In the genomic region with DNA sequence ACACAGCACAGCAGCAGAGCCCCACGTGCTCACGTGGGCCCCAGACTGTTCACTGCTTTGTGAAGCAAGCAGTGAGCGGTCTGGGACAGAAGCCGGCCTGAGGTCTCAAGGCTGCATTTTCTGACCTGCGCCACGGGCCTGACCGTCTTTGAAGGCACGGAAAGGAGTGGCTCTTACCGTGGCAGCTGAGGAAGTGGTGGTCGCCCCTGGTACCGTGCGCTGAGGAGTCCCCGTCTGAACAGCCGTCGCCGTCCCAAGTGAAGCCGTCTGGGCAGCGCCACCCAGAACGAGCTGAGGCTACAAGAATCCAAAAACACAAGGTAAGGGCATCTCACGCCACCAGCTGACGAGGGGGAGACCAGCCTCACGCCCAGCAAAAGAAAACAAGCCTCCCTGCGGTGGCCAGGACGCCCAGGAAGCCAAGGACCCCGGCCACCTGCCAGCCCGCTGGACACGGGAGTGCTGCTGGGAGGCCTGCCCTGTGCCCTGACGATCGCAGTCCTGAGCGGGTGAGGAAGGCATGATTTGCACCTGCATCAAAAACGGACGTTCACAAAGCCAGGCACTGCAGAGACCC, we compare ENCODE assay signal across 14 cellular contexts. TPM values are rescaled to one million over a fixed set of nuclear protein-coding genes. Genes with fewer than 3 reads are reported as not detected.
DNase-seq lines count a peak whose midpoint lies in the region; ATAC-seq and TF ChIP-seq lines count a peak whose summit lies in the region.
"Had no signal": no experiment of that assay in that cellular context is flagged by ENCODE, and none has a peak within 500 bp of the region (broad histone marks: within the 10 kb centered on the region; RNA-seq: fewer than 3 reads in every experiment).

No MANE protein-coding gene starts in this region.

- no peak overlapping the region for H2BK15ac ChIP-seq in neuronal stem cell (ENCODE audit: low read length)
- H2BK15ac ChIP-seq in mesendoderm (replicated peaks; ENCODE audit: low read depth) = no peak overlapping the region

- no peak for TF ChIP-seq CTCF in right atrium auricular region (IDR thresholded peaks at IDR 0.05)
- no peak for TF ChIP-seq CTCF in RWPE2 (IDR thresholded peaks at IDR 0.05; ENCODE audit: poor library complexity, severe bottlenecking)

- H3K9ac ChIP-seq in neuronal stem cell (ENCODE audit: low read depth, low read length, poor library complexity) = no peak overlapping the region
- H3K9ac ChIP-seq in mesendoderm (ENCODE audit: low read length) = no peak overlapping the region
- H3K9ac ChIP-seq: BLaER1, GM23248 had no signal

- DNase-seq in Right ventricle myocardium inferior (ENCODE audit: missing footprints) (peak; percentile 34), right atrium auricular region (ENCODE audit: low spot score) (no peak), RWPE2 (ENCODE audit: low spot score) (peak; percentile 86), neuronal stem cell (ENCODE audit: low spot score) (no peak), mesendoderm (no peak)
- DNase-seq: DMS 273 treated with DMSO at 0.1 percent for 48 hours, DMS79, GM23248, H9 had no signal

- ATAC-seq in Right ventricle myocardium inferior (no peak), RWPE2 (ENCODE audit: low read depth) (no peak), HG03469 (IDR thresholded peaks at IDR 0.05; ENCODE audit: unreplicated experiment) (no peak)

- H4K91ac ChIP-seq in neuronal stem cell (ENCODE audit: low read depth, low read length, poor library complexity) = no peak overlapping the region

- H3K79me1 ChIP-seq in neuronal stem cell (ENCODE audit: low read depth, low read length) (peaks cover 15% of the 10 kb centered on the region), mesendoderm (ENCODE audit: low read length) (peaks cover 18% of the 10 kb centered on the region)

- H3K9me3 ChIP-seq in right atrium auricular region (no peaks in the 10 kb centered on the region), RWPE2 (ENCODE audit: severe bottlenecking) (no peaks in the 10 kb centered on the region), neuronal stem cell (replicated peaks in 1 of 2; ENCODE audit: control insufficient read depth in 2 of 2, insufficient read depth in 1 of 2, low read depth in 1 of 2, low read length in 2 of 2) (no peaks in the 10 kb centered on the region)
- H3K9me3 ChIP-seq: BLaER1 had no signal

- H3K4me1 ChIP-seq in right atrium auricular region = no peaks in the 10 kb centered on the region
- no peaks in the 10 kb centered on the region for H3K4me1 ChIP-seq in RWPE2 (ENCODE audit: insufficient read depth, poor library complexity, severe bottlenecking)
- H3K4me1 ChIP-seq in neuronal stem cell (ENCODE audit: control insufficient read depth in 2 of 2, insufficient read depth in 1 of 2, low read depth in 1 of 2, low read length in 2 of 2) = peaks cover 0 to 3% of the 10 kb centered on the region in 2 donors
- H3K4me1 ChIP-seq in mesendoderm (ENCODE audit: control insufficient read depth, low read depth, low read length) = no peaks in the 10 kb centered on the region

- H4K5ac ChIP-seq in mesendoderm (ENCODE audit: low read length) = no peak overlapping the region

- H3K23ac ChIP-seq in neuronal stem cell (ENCODE audit: low read depth, low read length, poor library complexity) = peak overlapping the region; percentile 36
- H3K23ac ChIP-seq in mesendoderm (ENCODE audit: low read length) = no peak overlapping the region

- no peak overlapping the region for H2BK12ac ChIP-seq in neuronal stem cell (ENCODE audit: low read length)

- H3K4me3 ChIP-seq in right atrium auricular region (no peak overlapping the region), RWPE2 (ENCODE audit: severe bottlenecking) (no peak overlapping the region), neuronal stem cell (ENCODE audit: low read length in 2 of 2) (no peak overlapping the region), mesendoderm (ENCODE audit: low read length) (no peak overlapping the region)
- H3K4me3 ChIP-seq: BLaER1, GM12878, GM23248 had no signal

- H3K18ac ChIP-seq in neuronal stem cell (ENCODE audit: low read length) (no peak overlapping the region), mesendoderm (ENCODE audit: low read length) (no peak overlapping the region)

- H3K79me2 ChIP-seq in mesendoderm (ENCODE audit: control insufficient read depth, insufficient read depth, low read length) = peaks cover 6% of the 10 kb centered on the region

- H4K8ac ChIP-seq in neuronal stem cell (ENCODE audit: low read depth, low read length) (no peak overlapping the region), mesendoderm (ENCODE audit: low read depth, low read length) (no peak overlapping the region)

- H3K36me3 ChIP-seq in right atrium auricular region (peaks cover 55% of the 10 kb centered on the region), RWPE2 (ENCODE audit: low read depth) (peaks cover 80% of the 10 kb centered on the region), neuronal stem cell (replicated peaks in 1 of 2; ENCODE audit: control insufficient read depth in 2 of 2, insufficient read depth in 2 of 2, low read length in 2 of 2) (peaks cover 49 to 90% of the 10 kb centered on the region in 2 donors), mesendoderm (ENCODE audit: control insufficient read depth, insufficient read depth, low read length) (peaks cover 22% of the 10 kb centered on the region)

- no peak overlapping the region for H3K27ac ChIP-seq in right atrium auricular region
- no peak overlapping the region for H3K27ac ChIP-seq in RWPE2 (ENCODE audit: poor library complexity, severe bottlenecking)
- H3K27ac ChIP-seq in neuronal stem cell (replicated peaks; ENCODE audit: low read length) = no peak overlapping the region
- H3K27ac ChIP-seq in mesendoderm (ENCODE audit: low read depth, low read length) = no peak overlapping the region
- H3K27ac ChIP-seq: 22Rv1, BLaER1, C4-2B, GM23248 had no signal

- peak overlapping the region; percentile 5 for H3K14ac ChIP-seq in neuronal stem cell (ENCODE audit: low read length)

- H2BK5ac ChIP-seq in neuronal stem cell (ENCODE audit: low read length) (peak overlapping the region; percentile 69), mesendoderm (ENCODE audit: low read length) (no peak overlapping the region)

- H3K4me2 ChIP-seq in neuronal stem cell (ENCODE audit: insufficient read depth, low read length, poor library complexity, severe bottlenecking) = no peak overlapping the region
- no peak overlapping the region for H3K4me2 ChIP-seq in mesendoderm (ENCODE audit: low read length)
- H3K4me2 ChIP-seq: BLaER1 had no signal

- intact Hi-C loops in Right ventricle myocardium inferior (cut with DNase I) = loop anchor here (2.0 to 5.0 kb wide), 2 partner anchors 132 to 147 kb away; partner anchors contain the start of genes PSMA7 and SS18L1

- H2AK5ac ChIP-seq in neuronal stem cell (ENCODE audit: low read depth, low read length) (peak overlapping the region; percentile 76), mesendoderm (ENCODE audit: low read length) (no peak overlapping the region)

- H3K4ac ChIP-seq in neuronal stem cell (ENCODE audit: low read length) (no peak overlapping the region), mesendoderm (ENCODE audit: low read depth, low read length) (no peak overlapping the region)

- H3K27me3 ChIP-seq in right atrium auricular region (no peaks in the 10 kb centered on the region), RWPE2 (ENCODE audit: insufficient read depth, poor library complexity, severe bottlenecking) (no peaks in the 10 kb centered on the region), neuronal stem cell (ENCODE audit: control insufficient read depth in 3 of 3, insufficient read depth in 3 of 3, low read depth in 1 of 3, low read length in 3 of 3) (no peaks in the 10 kb centered on the region), mesendoderm (ENCODE audit: insufficient read depth, low read length, poor library complexity) (no peaks in the 10 kb centered on the region)
- H3K27me3 ChIP-seq: BLaER1 had no signal

- H2AFZ ChIP-seq in neuronal stem cell (ENCODE audit: low read length) = no peak overlapping the region
- H2AFZ ChIP-seq: GM23248 had no signal

- H2BK120ac ChIP-seq in neuronal stem cell (ENCODE audit: low read depth, low read length) (no peak overlapping the region), mesendoderm (ENCODE audit: low read depth, low read length) (no peak overlapping the region)

- H3K56ac ChIP-seq in mesendoderm (ENCODE audit: low read length) = no peak overlapping the region

- WGBS in neuronal stem cell (ENCODE audit: extremely low coverage in 2 of 2, insufficient read length in 2 of 2, insufficient replicate concordance in 1 of 2), 2 donors = no CpG with 5 or more reads among the region's 32 CpGs
- WGBS in mesendoderm (ENCODE audit: extremely low coverage, insufficient coverage, low lambda C conversion rate) = no CpG with 5 or more reads among the region's 32 CpGs

RNA-seq across cellular contexts. Expression of gene TAF4, which starts 55.7 kb away (rescaled TPM):
- 10.7 TPM for total RNA-seq in Right ventricle myocardium inferior
- total RNA-seq in right atrium auricular region = 10 to 100 TPM in 1 of 2 donors, 1 to 10 TPM in 1; 8.3 to 18.0 TPM
- polyA plus RNA-seq in neuronal stem cell (2013, experiment 1 of 2) = 13.5 TPM
- 15.0 TPM for polyA plus RNA-seq in neuronal stem cell (2013, experiment 2 of 2)
- polyA plus RNA-seq in mesendoderm (2013, experiment 1 of 2) = 28.5 TPM
- polyA plus RNA-seq in mesendoderm (2013, experiment 2 of 2) = 26.6 TPM

Comparison
In these comparisons a context has a peak if more than half of its experiments do, and no peak if none do; other contexts are left out.
1. DNase-seq: peak in Right ventricle myocardium inferior (single experiment) and RWPE2 (single experiment); none in right atrium auricular region (single experiment), neuronal stem cell (single experiment) and mesendoderm (single experiment).